Comparison of ENCODE assay signal across 23 cellular contexts in the genomic region with DNA sequence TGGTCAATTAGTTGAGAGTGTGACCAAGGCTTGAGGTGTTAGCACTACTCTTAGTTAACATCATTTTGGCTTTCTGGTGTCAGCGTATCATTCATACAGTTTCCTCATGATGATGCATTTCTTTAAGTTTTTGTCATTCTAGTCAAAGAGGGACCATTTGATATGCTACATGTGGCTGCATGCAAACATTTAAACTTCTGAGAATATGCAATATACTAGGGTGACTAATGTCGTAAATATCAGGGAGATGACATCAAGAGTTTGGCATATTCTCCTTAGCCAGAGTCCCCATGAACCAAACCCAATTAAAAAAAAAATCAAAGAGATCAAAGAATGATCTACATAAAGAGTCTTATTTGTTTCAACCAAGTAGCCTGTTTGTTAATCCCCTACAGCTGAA.
"Had no signal": no experiment of that assay in that cellular context is flagged by ENCODE, and none has a peak within 500 bp of the region (broad histone marks: within the 10 kb centered on the region; RNA-seq: fewer than 3 reads in every experiment).

No MANE protein-coding gene starts in this region.

- H3K27me3 ChIP-seq: dorsolateral prefrontal cortex, esophagus muscularis mucosa, heart right ventricle, sigmoid colon, stomach, testis, tibial artery had no signal

- DNase-seq: dorsolateral prefrontal cortex; effector CD4-positive, alpha-beta T cell; foreskin melanocyte; glutamatergic neuron; heart right ventricle; hippocampal formation; left ventricle myocardium superior; lower lobe of right lung; natural killer cell; occipital lobe; ovary; posterior cingulate gyrus; psoas muscle; right cardiac atrium; sigmoid colon; stimulated activated CD4-positive, alpha-beta T cell treated with anti-CD3 and anti-CD28 coated beads, Interleukin-2, amount 100 ng/mL, for 24 hours; stimulated activated CD4-positive, alpha-beta T cell treated with anti-CD3 and anti-CD28 coated beads, Interleukin-4, amount 100 ng/mL, for 24 hours; stimulated activated naive CD4-positive, alpha-beta T cell treated with Interleukin-2 at 50 U/mL for 16 hours; stomach; testis; tibial artery had no signal

- ATAC-seq: heart right ventricle; left ventricle myocardium superior; natural killer cell; psoas muscle; right cardiac atrium; stimulated activated effector memory CD8-positive, alpha-beta T cell treated with anti-CD3 and anti-CD28 coated beads, Interleukin-12 subunit alpha, Interleukin-12 subunit beta, amount 100 ng/mL, for 72 hours had no signal

- H3K4me1 ChIP-seq: esophagus muscularis mucosa, heart right ventricle, lower lobe of right lung, psoas muscle, sigmoid colon, stomach, testis, tibial artery had no signal

- H3K27ac ChIP-seq: dorsolateral prefrontal cortex, esophagus muscularis mucosa, heart right ventricle, lower lobe of right lung, ovary, psoas muscle, sigmoid colon, stomach, testis, tibial artery had no signal

- H3K4me3 ChIP-seq: dorsolateral prefrontal cortex, esophagus muscularis mucosa, heart right ventricle, lower lobe of right lung, ovary, psoas muscle, sigmoid colon, stomach, testis, tibial artery had no signal

- H3K36me3 ChIP-seq: esophagus muscularis mucosa, heart right ventricle, lower lobe of right lung, ovary, sigmoid colon, stomach, tibial artery had no signal

- H3K9me3 ChIP-seq: esophagus muscularis mucosa, lower lobe of right lung, ovary, psoas muscle, sigmoid colon, testis, tibial artery had no signal
